ENCODE assay signal across 1 cellular context in genomic region chr20:31723282-31724078, GRCh38.
TF ChIP-seq lines count a peak whose summit lies in the region.

No MANE protein-coding gene starts in this region.

TF ChIP-seq in HepG2, 621 proteins besides CTCF, POLR2A, EP300 and RAD21 (continued from another document and continues in another):
- TF ChIP-seq ZNF142 (CRISPR knock-in tag; IDR thresholded peaks at IDR 0.05) = peak; percentile 52
- TF ChIP-seq ZBTB42 (CRISPR knock-in tag; IDR thresholded peaks at IDR 0.05) = peak; percentile 65
- peak; percentile 86 for TF ChIP-seq ATF2 (CRISPR knock-in tag; IDR thresholded peaks at IDR 0.05)
- TF ChIP-seq ZNF607 (CRISPR knock-in tag; IDR thresholded peaks at IDR 0.05; ENCODE audit: borderline replicate concordance) = peak; percentile 75
- no peak for TF ChIP-seq TCF12 (IDR thresholded peaks at IDR 0.05)
- peak; percentile 93 for TF ChIP-seq TCF12 (CRISPR knock-in tag; IDR thresholded peaks at IDR 0.05)
- 0 out of 2 replicates have a peak, but pooled peaks have one; percentile 37 for TF ChIP-seq ZBTB49 (CRISPR knock-in tag; IDR thresholded peaks at IDR 0.05; ENCODE audit: borderline replicate concordance)
- no peak for TF ChIP-seq ZNF562 (CRISPR knock-in tag; IDR thresholded peaks at IDR 0.05; ENCODE audit: borderline replicate concordance)
- TF ChIP-seq E2F1 (CRISPR knock-in tag; IDR thresholded peaks at IDR 0.05) = peak; percentile 82
- TF ChIP-seq ATF5 (CRISPR knock-in tag; IDR thresholded peaks at IDR 0.05; ENCODE audit: low read depth) = peak; percentile 22; the same call in 1 of the 2 replicates
- peak; percentile 15 for TF ChIP-seq ZNF616 (CRISPR knock-in tag; IDR thresholded peaks at IDR 0.05; ENCODE audit: low read depth)
- TF ChIP-seq ZMAT5 (CRISPR knock-in tag; IDR thresholded peaks at IDR 0.05; ENCODE audit: borderline replicate concordance, low read depth) = peak; percentile 67; the same call in 1 of the 2 replicates
- TF ChIP-seq SRSF9 (IDR thresholded peaks at IDR 0.05; ENCODE audit: borderline replicate concordance, insufficient read depth, low read depth, low read length, poor library complexity, severe bottlenecking) = no peak
- peak; percentile 82 for TF ChIP-seq MEIS2 (CRISPR knock-in tag; IDR thresholded peaks at IDR 0.05)
- TF ChIP-seq PAF1 (CRISPR knock-in tag; IDR thresholded peaks at IDR 0.05) = no peak
- peak; percentile 99 for TF ChIP-seq RBFOX2 (IDR thresholded peaks at IDR 0.05; ENCODE audit: low read depth, low read length)
- TF ChIP-seq HNRNPL (IDR thresholded peaks at IDR 0.05; ENCODE audit: low read depth, low read length) = peak; percentile 86; the same call in 1 of the 2 replicates
- TF ChIP-seq REXO4 (CRISPR knock-in tag; IDR thresholded peaks at IDR 0.05; ENCODE audit: borderline replicate concordance) = no peak
- TF ChIP-seq SALL2 (CRISPR knock-in tag; IDR thresholded peaks at IDR 0.05) = peak; percentile 88
- peak; percentile 95; the same call in 1 of the 2 replicates for TF ChIP-seq ELF4 (CRISPR knock-in tag; IDR thresholded peaks at IDR 0.05; ENCODE audit: borderline replicate concordance)
- TF ChIP-seq SRSF4 (IDR thresholded peaks at IDR 0.05; ENCODE audit: low read depth, low read length, poor library complexity, severe bottlenecking) = peak; percentile 90
- TF ChIP-seq DBP (CRISPR knock-in tag; IDR thresholded peaks at IDR 0.05; ENCODE audit: not compliant biosample characterization) = peak; percentile 78
- 0 out of 2 replicates have a peak, but pooled peaks have one; percentile 5 for TF ChIP-seq LRRFIP1 (CRISPR knock-in tag; conservative IDR thresholded peaks at IDR 0.05)
- peak; percentile 99 for TF ChIP-seq ZNF713 (CRISPR knock-in tag; IDR thresholded peaks at IDR 0.05)
- TF ChIP-seq ZNF781 (CRISPR knock-in tag; IDR thresholded peaks at IDR 0.05; ENCODE audit: borderline replicate concordance, not compliant biosample characterization) = peak; percentile 17
- no peak for TF ChIP-seq PRDM4 (CRISPR knock-in tag; IDR thresholded peaks at IDR 0.05; ENCODE audit: borderline replicate concordance)
- peak; percentile 65 for TF ChIP-seq NR0B2 (CRISPR knock-in tag; IDR thresholded peaks at IDR 0.05)
- TF ChIP-seq ZNF790 (CRISPR knock-in tag; IDR thresholded peaks at IDR 0.05; ENCODE audit: borderline replicate concordance) = peak; percentile 94; the same call in 1 of the 2 replicates
- peak; percentile 20; the same call in 1 of the 2 replicates for TF ChIP-seq ARHGAP35 (CRISPR knock-in tag; IDR thresholded peaks at IDR 0.05; ENCODE audit: borderline replicate concordance)
- peak; percentile 75; the same call in 1 of the 2 replicates for TF ChIP-seq ZNF136 (CRISPR knock-in tag; IDR thresholded peaks at IDR 0.05; ENCODE audit: low read depth)
- no peak for TF ChIP-seq HOXA9 (CRISPR knock-in tag; IDR thresholded peaks at IDR 0.05; ENCODE audit: borderline replicate concordance)
- no peak for TF ChIP-seq GRHL1 (CRISPR knock-in tag; conservative IDR thresholded peaks at IDR 0.05)
- peak; percentile 87 for TF ChIP-seq LCORL (IDR thresholded peaks at IDR 0.05)
- TF ChIP-seq LCORL (CRISPR knock-in tag; IDR thresholded peaks at IDR 0.05) = peak; percentile 84; the same call in 1 of the 2 replicates
- TF ChIP-seq ZNF674 (CRISPR knock-in tag; IDR thresholded peaks at IDR 0.05; ENCODE audit: low read depth) = 0 out of 2 replicates have a peak, but pooled peaks have one; percentile 75
- peak; percentile 80 for TF ChIP-seq HIVEP1 (CRISPR knock-in tag; IDR thresholded peaks at IDR 0.05)
- peak; percentile 60 for TF ChIP-seq POLR2AphosphoS5 (IDR thresholded peaks at IDR 0.05; ENCODE audit: low read depth, low read length)
- peak; percentile 58; the same call in 1 of the 2 replicates for TF ChIP-seq TOE1 (CRISPR knock-in tag; IDR thresholded peaks at IDR 0.05)
